In genomic region chr10:80515941-80516340, GRCh38 we compare ENCODE assay signal across 35 cellular contexts. TPM values are rescaled to one million over a fixed set of nuclear protein-coding genes. Genes with fewer than 3 reads are reported as not detected.
DNase-seq lines count a peak whose midpoint lies in the region; ATAC-seq and TF ChIP-seq lines count a peak whose summit lies in the region.
"Had no signal": no experiment of that assay in that cellular context is flagged by ENCODE, and none has a peak within 500 bp of the region (broad histone marks: within the 10 kb centered on the region; RNA-seq: fewer than 3 reads in every experiment).

No MANE protein-coding gene starts in this region.

- H3K27ac ChIP-seq in BLaER1 (peak overlapping the region; percentile 60), gastrocnemius medialis (peak overlapping the region in 3 of 4 donors; percentile 29 to 52 (median 42))
- H3K27ac ChIP-seq: HL-60, ovary, SJSA1, testis, VCaP had no signal

- H3K36me3 ChIP-seq in BLaER1 (peaks cover 90% of the 10 kb centered on the region), gastrocnemius medialis (peaks cover 0 to 75% of the 10 kb centered on the region in 2 donors)
- H3K36me3 ChIP-seq: ovary, uterus had no signal

- H3K4me3 Mint-ChIP-seq in T-helper 17 cell (no peak overlapping the region), osteocyte (ENCODE audit: unreplicated experiment) (no peak overlapping the region)
- H3K4me3 Mint-ChIP-seq: activated CD4-positive, alpha-beta T cell treated with anti-CD3 and anti-CD28 coated beads, Interleukin-2, amount 10 ng/mL, durations not matched to agents 24 days and 14 days had no signal

- H3K9ac ChIP-seq in BLaER1: peak overlapping the region; percentile 59; the same call in 1 of the 2 replicates

- H3K27ac Mint-ChIP-seq in T-helper 17 cell: peak overlapping the region; percentile 75
- H3K27ac Mint-ChIP-seq in osteocyte (ENCODE audit: unreplicated experiment): no peak overlapping the region

- ATAC-seq in T-helper 17 cell (no peak), gastrocnemius medialis (no peak), GM21360 (IDR thresholded peaks at IDR 0.05; ENCODE audit: unreplicated experiment) (no peak), HG02973 (IDR thresholded peaks at IDR 0.05; ENCODE audit: unreplicated experiment) (no peak)

- H3K4me3 ChIP-seq in BLaER1: no peak overlapping the region
- H3K4me3 ChIP-seq in gastrocnemius medialis: no peak overlapping the region
- H3K4me3 ChIP-seq: HAP-1, ovary, SJSA1, testis, uterus had no signal

- in situ Hi-C loops in gastrocnemius medialis (cut with MboI; ENCODE audit: low sequenced_read_pairs in 4 of 4): no loop called here

- H3K4me2 ChIP-seq in BLaER1: peak overlapping the region; percentile 78

- H3K4me1 ChIP-seq in BLaER1 (peaks cover 100% of the 10 kb centered on the region), gastrocnemius medialis (peaks cover 7 to 10% of the 10 kb centered on the region in 2 donors)
- H3K4me1 ChIP-seq: HAP-1, testis, uterus had no signal

- H3K27me3 ChIP-seq in BLaER1 (no peaks in the 10 kb centered on the region), gastrocnemius medialis (no peaks in the 10 kb centered on the region)
- H3K27me3 ChIP-seq: ovary, SJSA1, testis, uterus had no signal

- no peak for TF ChIP-seq POLR2A in gastrocnemius medialis (IDR thresholded peaks at IDR 0.05)

- H3K9me3 ChIP-seq in BLaER1 (no peaks in the 10 kb centered on the region), T-helper 17 cell (ENCODE audit: control insufficient read depth, low read length, poor library complexity, severe bottlenecking) (no peaks in the 10 kb centered on the region), gastrocnemius medialis (no peaks in the 10 kb centered on the region)
- H3K9me3 ChIP-seq: HAP-1, ovary, SJSA1, testis, uterus had no signal

- intact Hi-C loops in gastrocnemius medialis (cut with DNase I; ENCODE audit: low total_unique reads): no loop called here

- peaks cover 17% of the 10 kb centered on the region for H3K4me1 Mint-ChIP-seq in T-helper 17 cell
- H3K4me1 Mint-ChIP-seq in osteocyte (ENCODE audit: unreplicated experiment): no peaks in the 10 kb centered on the region

- H3K27me3 Mint-ChIP-seq in T-helper 17 cell: no peaks in the 10 kb centered on the region
- no peaks in the 10 kb centered on the region for H3K27me3 Mint-ChIP-seq in osteocyte (ENCODE audit: unreplicated experiment)
- H3K27me3 Mint-ChIP-seq: activated CD4-positive, alpha-beta T cell treated with anti-CD3 and anti-CD28 coated beads, Interleukin-2, amount 10 ng/mL, durations not matched to agents 24 days and 14 days; naive B cell had no signal

- no peak for TF ChIP-seq CTCF in gastrocnemius medialis (IDR thresholded peaks at IDR 0.05 in 4 of 5, conservative IDR thresholded peaks at IDR 0.05 in 1 of 5)
- TF ChIP-seq CTCF in osteocyte (IDR thresholded peaks at IDR 0.05): no peak

- peaks cover 92% of the 10 kb centered on the region for H4K20me1 ChIP-seq in BLaER1

- H3K36me3 Mint-ChIP-seq in T-helper 17 cell (ENCODE audit: low read depth): peaks cover 12% of the 10 kb centered on the region
- peaks cover 52% of the 10 kb centered on the region for H3K36me3 Mint-ChIP-seq in osteocyte (ENCODE audit: unreplicated experiment)

- H3K9me3 Mint-ChIP-seq in osteocyte (ENCODE audit: unreplicated experiment): no peaks in the 10 kb centered on the region
- H3K9me3 Mint-ChIP-seq: activated CD4-positive, alpha-beta T cell treated with anti-CD3 and anti-CD28 coated beads, Interleukin-2, amount 10 ng/mL, durations not matched to agents 24 days and 14 days; naive B cell had no signal

- peak; percentile 56 for DNase-seq in activated effector memory CD4-positive, alpha-beta T cell treated with anti-CD3 and anti-CD28 coated beads, Interleukin-2, amount 50 U/mL, for 16 hours
- DNase-seq in activated effector memory CD4-positive, alpha-beta T cell treated with Interleukin-2 at 50 U/mL for 16 hours: no peak
- DNase-seq in T-helper 17 cell: no peak
- DNase-seq in gastrocnemius medialis: no peak
- DNase-seq in osteocyte (ENCODE audit: extremely low spot score, unreplicated experiment): no peak
- DNase-seq: activated CD4-positive, alpha-beta T cell treated with anti-CD3 and anti-CD28 coated beads, Interleukin-2, amount 10 ng/mL, durations not matched to agents 24 days and 14 days; cerebellar nuclear complex; COR-L47; dermis blood vessel endothelial cell; DMS53; islet precursor cell; KG1; midbrain; naive B cell; NCI-H1092 treated with DMSO at 0.1 percent for 48 hours; NCI-H1694 treated with DMSO at 0.1 percent for 48 hours; NCI-H2171 treated with DMSO at 0.1 percent for 48 hours; NCI-H510A; small intestine; stimulated activated naive CD4-positive, alpha-beta T cell treated with Interleukin-2 at 50 U/mL for 16 hours; T1000; testis; uterus had no signal

RNA-seq across cellular contexts. Expression of gene SH2D4B, which starts 21.8 kb away (rescaled TPM):
- total RNA-seq in T-helper 17 cell (under 1 TPM; 0.18 to 0.30 TPM), gastrocnemius medialis (not detected), osteocyte (not detected in 2 replicates)
- total RNA-seq: fibroblast of villous mesenchyme, G401, MCF 10A, RPMI7951 had no signal
